Comparison of ENCODE assay signal across 8 cellular contexts in genomic region chr9:116687762-116688160, GRCh38. TPM values are rescaled to one million over a fixed set of nuclear protein-coding genes. Genes with fewer than 3 reads are reported as not detected.
DNase-seq lines count a peak whose midpoint lies in the region; ATAC-seq and TF ChIP-seq lines count a peak whose summit lies in the region.

No MANE protein-coding gene starts in this region.

- peak overlapping the region; percentile 88 to 96 (median 91) for H3K4me3 Mint-ChIP-seq in CD8-positive, alpha-beta memory T cell
- peak overlapping the region; percentile 89 for H3K4me3 Mint-ChIP-seq in stimulated activated memory B cell treated with anti-CD40 and anti-IgM and Interleukin-4, amounts not matched to agents 10 μg/mL and 1 μg/mL and 100 μg/mL, for 72 hours

- intact Hi-C loops in ascending aorta (cut with DNase I), result loop anchor here (1.0 kb wide), 1 partner anchor 530 kb away; no protein-coding TSS in a partner anchor

- H3K9me3 ChIP-seq in CD8-positive, alpha-beta memory T cell (ENCODE audit: low read length), result no peaks in the 10 kb centered on the region
- no peaks in the 10 kb centered on the region for H3K9me3 ChIP-seq in ascending aorta
- peaks cover 15% of the 10 kb centered on the region for H3K9me3 ChIP-seq in iPS-20b (ENCODE audit: insufficient read depth, low read depth, low read length)

- DNase-seq in CD8-positive, alpha-beta memory T cell, result no peak
- DNase-seq in ascending aorta (ENCODE audit: low spot score in 2 of 2) (no peak), amniotic stem cell (lab: John Stamatoyannopoulos, UW) (no peak), NCI-H146 treated with DMSO at 0.1 percent for 48 hours (lab: John Stamatoyannopoulos, UW; ENCODE audit: unreplicated experiment) (no peak), HCEC 1CT (no peak)

- TF ChIP-seq CTCF in ascending aorta (IDR thresholded peaks at IDR 0.05), result no peak

- CTCF ChIA-PET in CD8-positive, alpha-beta memory T cell (lab: Charles Lee), result no interaction called here

- ATAC-seq in HG03460 (IDR thresholded peaks at IDR 0.05; ENCODE audit: unreplicated experiment), result peak; percentile 0
- no peak for ATAC-seq in stimulated activated memory B cell treated with anti-CD40 and anti-IgM and Interleukin-4, amounts not matched to agents 10 μg/mL and 1 μg/mL and 100 μg/mL, for 72 hours

- POLR2A ChIA-PET in CD8-positive, alpha-beta memory T cell (lab: Charles Lee), result interaction anchor here (1.5 kb wide), 1 partner anchor 12 kb away, joined by 4 read pairs; no protein-coding TSS in a partner anchor

- peaks cover 44% of the 10 kb centered on the region for H3K4me1 ChIP-seq in CD8-positive, alpha-beta memory T cell (ENCODE audit: insufficient read depth, low read length)
- H3K4me1 ChIP-seq in ascending aorta, result peaks cover 0 to 19% of the 10 kb centered on the region in 2 donors
- 0 out of 2 replicates have a peak, but pooled peaks cover 10% of the 10 kb centered on the region for H3K4me1 ChIP-seq in iPS-20b (ENCODE audit: insufficient read depth, low read length)

- H3K27me3 ChIP-seq in CD8-positive, alpha-beta memory T cell (ENCODE audit: insufficient read depth, low read length, poor library complexity, severe bottlenecking), result no peaks in the 10 kb centered on the region
- H3K27me3 ChIP-seq in ascending aorta (no peaks in the 10 kb centered on the region), iPS-20b (ENCODE audit: insufficient read depth, low read length) (no peaks in the 10 kb centered on the region)

- H3K9me3 Mint-ChIP-seq in CD8-positive, alpha-beta memory T cell, result peaks cover 0 to 2% (median 0%) of the 10 kb centered on the region in 5 donors
- H3K9me3 Mint-ChIP-seq in stimulated activated memory B cell treated with anti-CD40 and anti-IgM and Interleukin-4, amounts not matched to agents 10 μg/mL and 1 μg/mL and 100 μg/mL, for 72 hours, result peaks cover 2% of the 10 kb centered on the region

- H3K36me3 ChIP-seq in CD8-positive, alpha-beta memory T cell (ENCODE audit: insufficient read depth, low read length), result no peaks in the 10 kb centered on the region
- H3K36me3 ChIP-seq in ascending aorta (no peaks in the 10 kb centered on the region), iPS-20b (ENCODE audit: insufficient read depth, low read depth, low read length) (no peaks in the 10 kb centered on the region)

- H3K27ac Mint-ChIP-seq in CD8-positive, alpha-beta memory T cell, result peak overlapping the region; percentile 80 to 96 (median 90)
- peak overlapping the region; percentile 77 for H3K27ac Mint-ChIP-seq in stimulated activated memory B cell treated with anti-CD40 and anti-IgM and Interleukin-4, amounts not matched to agents 10 μg/mL and 1 μg/mL and 100 μg/mL, for 72 hours

- H3K27me3 Mint-ChIP-seq in CD8-positive, alpha-beta memory T cell, result no peaks in the 10 kb centered on the region
- no peaks in the 10 kb centered on the region for H3K27me3 Mint-ChIP-seq in stimulated activated memory B cell treated with anti-CD40 and anti-IgM and Interleukin-4, amounts not matched to agents 10 μg/mL and 1 μg/mL and 100 μg/mL, for 72 hours

- peak overlapping the region; percentile 77; the same call in 1 of the 2 replicates for H3K9ac ChIP-seq in iPS-20b (ENCODE audit: low read depth, low read length)

- peaks cover 0 to 3% (median 1%) of the 10 kb centered on the region in 3 donors for H3K36me3 Mint-ChIP-seq in CD8-positive, alpha-beta memory T cell
- H3K36me3 Mint-ChIP-seq in stimulated activated memory B cell treated with anti-CD40 and anti-IgM and Interleukin-4, amounts not matched to agents 10 μg/mL and 1 μg/mL and 100 μg/mL, for 72 hours, result peaks cover 6% of the 10 kb centered on the region

- peak overlapping the region; percentile 59 for H3K4me3 ChIP-seq in CD8-positive, alpha-beta memory T cell (ENCODE audit: low read length)
- H3K4me3 ChIP-seq in ascending aorta (peak overlapping the region; percentile 69 to 81), iPS-20b (ENCODE audit: low read length) (peak overlapping the region; percentile 87)

- H3K27ac ChIP-seq in CD8-positive, alpha-beta memory T cell (ENCODE audit: low read depth, low read length), result no peak overlapping the region
- H3K27ac ChIP-seq in ascending aorta, result peak overlapping the region; percentile 66 to 81
- H3K27ac ChIP-seq in iPS-20b (ENCODE audit: low read length), result no peak overlapping the region

- H3K4me1 Mint-ChIP-seq in CD8-positive, alpha-beta memory T cell, result peaks cover 58 to 81% (median 77%) of the 10 kb centered on the region in 3 donors
- peaks cover 58% of the 10 kb centered on the region for H3K4me1 Mint-ChIP-seq in stimulated activated memory B cell treated with anti-CD40 and anti-IgM and Interleukin-4, amounts not matched to agents 10 μg/mL and 1 μg/mL and 100 μg/mL, for 72 hours

RNA-seq across cellular contexts. Expression of gene TRIM32, which starts 0.7 kb away (rescaled TPM):
- total RNA-seq in CD8-positive, alpha-beta memory T cell, result 10 to 100 TPM; 13.3 to 14.2 TPM
- polyA plus RNA-seq in CD8-positive, alpha-beta memory T cell, result 11.7 TPM
- 2.6 TPM for total RNA-seq in ascending aorta

Comparison
In these comparisons a context has a peak if more than half of its experiments do, and no peak if none do; other contexts are left out.
1. H3K27ac ChIP-seq: peak in ascending aorta (2 of 2); none in CD8-positive, alpha-beta memory T cell (single experiment) and iPS-20b (single experiment).
2. Peak in every context shown above with its lines, with median percentiles within 50 percentile points of each other: H3K4me3 ChIP-seq.